In genomic region chr13:79457390-79457789, GRCh38 we compare ENCODE assay signal across 1 cellular context.
TF ChIP-seq lines count a peak whose summit lies in the region.

No MANE protein-coding gene starts in this region.

TF ChIP-seq in HepG2, 621 proteins besides CTCF, POLR2A, EP300 and RAD21:
- no peak for TF ChIP-seq ZNF556 (CRISPR knock-in tag; IDR thresholded peaks at IDR 0.05; ENCODE audit: borderline replicate concordance)
- TF ChIP-seq ATAD3A (CRISPR knock-in tag; IDR thresholded peaks at IDR 0.05), result no peak
- no peak for TF ChIP-seq SALL1 (CRISPR knock-in tag; IDR thresholded peaks at IDR 0.05)
- no peak for TF ChIP-seq NAIF1 (CRISPR knock-in tag; IDR thresholded peaks at IDR 0.05; ENCODE audit: borderline replicate concordance)
- no peak for TF ChIP-seq FOXP1 (IDR thresholded peaks at IDR 0.05)
- TF ChIP-seq FOXP1 (CRISPR knock-in tag; IDR thresholded peaks at IDR 0.05), result no peak
- no peak for TF ChIP-seq ZNF782 (CRISPR knock-in tag; IDR thresholded peaks at IDR 0.05; ENCODE audit: borderline replicate concordance)
- no peak for TF ChIP-seq SAP130 (CRISPR knock-in tag; IDR thresholded peaks at IDR 0.05; ENCODE audit: low read depth)
- no peak for TF ChIP-seq PCBP1 (IDR thresholded peaks at IDR 0.05; ENCODE audit: borderline replicate concordance, low read depth, low read length)
- no peak for TF ChIP-seq ZBTB46 (CRISPR knock-in tag; IDR thresholded peaks at IDR 0.05; ENCODE audit: borderline replicate concordance)
- no peak for TF ChIP-seq ZNF513 (CRISPR knock-in tag; conservative IDR thresholded peaks at IDR 0.05)
